1 cellular context compared by ENCODE assay signal in genomic region chr10:32035038-32035437, GRCh38.
TF ChIP-seq lines count a peak whose summit lies in the region.

No MANE protein-coding gene starts in this region.

TF ChIP-seq in H1, 55 proteins besides CTCF, POLR2A, EP300 and RAD21:
- TF ChIP-seq TAF7 (optimal IDR thresholded peaks at IDR 0.05; ENCODE audit: borderline replicate concordance, low read depth, low read length) (no peak), NANOG (IDR thresholded peaks at IDR 0.05; ENCODE audit: insufficient read depth, low read depth, low read length, poor library complexity, severe bottlenecking) (no peak), TEAD4 (IDR thresholded peaks at IDR 0.05; ENCODE audit: low read depth, low read length) (no peak), E2F6 (IDR thresholded peaks at IDR 0.05) (no peak), POU5F1 (IDR thresholded peaks at IDR 0.05; ENCODE audit: low read depth, low read length) (no peak), EZH2 (IDR thresholded peaks at IDR 0.05; ENCODE audit: low read depth, low read length, severe bottlenecking) (no peak), MAX (IDR thresholded peaks at IDR 0.05) (no peak)
